12 cellular contexts compared by ENCODE assay signal in the genomic region with DNA sequence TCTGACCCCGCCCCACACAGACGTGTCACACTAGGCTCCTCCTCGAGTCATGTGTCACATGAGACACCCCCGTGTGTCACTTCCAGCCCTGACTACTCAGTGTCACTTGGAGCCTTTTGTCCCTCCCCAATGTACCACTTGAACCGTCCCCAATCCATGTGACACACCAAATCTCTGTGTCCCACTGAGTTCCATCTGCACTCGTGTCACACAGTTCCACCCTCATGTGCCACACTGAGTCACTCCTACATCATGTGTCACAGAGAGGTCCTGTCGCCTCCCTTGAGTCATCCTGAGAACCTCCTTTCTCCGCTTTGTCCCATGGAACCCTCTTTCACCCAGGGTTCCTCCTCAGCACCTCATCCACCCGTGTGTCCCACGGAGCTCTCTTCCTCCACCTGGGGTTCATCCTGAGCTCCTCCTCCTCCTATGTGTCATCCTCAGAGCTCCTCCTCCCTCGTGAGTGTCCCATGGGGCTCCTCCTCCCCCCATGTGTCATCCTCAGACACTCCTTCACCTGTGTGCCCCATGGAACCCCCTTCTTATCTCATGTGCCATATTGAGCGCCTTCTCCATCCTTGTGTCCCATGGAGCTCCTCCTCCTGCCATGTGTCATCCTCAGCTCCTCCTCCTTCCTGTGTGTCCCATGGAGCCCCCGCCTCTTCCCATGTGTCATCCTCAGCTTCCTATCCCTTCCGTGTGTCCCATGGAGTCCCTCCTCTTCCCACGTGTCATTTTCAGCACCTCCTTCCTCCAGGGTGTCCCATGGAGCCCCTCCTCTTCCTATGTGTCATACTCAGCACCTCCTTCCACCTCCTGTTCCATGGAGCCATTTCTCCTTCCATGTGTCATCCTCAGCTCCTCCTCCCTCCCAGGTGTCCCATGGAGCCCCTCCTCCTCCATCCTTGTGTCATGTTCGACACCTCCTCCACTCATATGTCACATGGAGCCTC. TPM values are rescaled to one million over a fixed set of nuclear protein-coding genes. Genes with fewer than 3 reads are reported as not detected.
DNase-seq lines count a peak whose midpoint lies in the region; ATAC-seq and TF ChIP-seq lines count a peak whose summit lies in the region.
"Had no signal": no experiment of that assay in that cellular context is flagged by ENCODE, and none has a peak within 500 bp of the region (broad histone marks: within the 10 kb centered on the region; RNA-seq: fewer than 3 reads in every experiment).

No MANE protein-coding gene starts in this region.

- no peak overlapping the region for H4K8ac ChIP-seq in mesenchymal stem cell (ENCODE audit: low read length)

- H3K9ac ChIP-seq in HCT116 (ENCODE audit: low read length): no peak overlapping the region
- H3K9ac ChIP-seq in mesenchymal stem cell (ENCODE audit: low read length): no peak overlapping the region

- no peak overlapping the region for H2BK15ac ChIP-seq in mesenchymal stem cell (ENCODE audit: low read depth, poor library complexity, severe bottlenecking)

- no peak overlapping the region for H2BK120ac ChIP-seq in mesenchymal stem cell (ENCODE audit: low read depth, low read length)

- in situ Hi-C loops in brain microvascular endothelial cell (cut with HindIII; ENCODE audit: low pct_ligation_motif_present, low sequenced_read_pairs): no loop called here
- in situ Hi-C loops in HAP-1 (cut with MboI; ENCODE audit: low sequenced_read_pairs): no loop called here

- no peak overlapping the region for H3K27ac ChIP-seq in HCT116 (ENCODE audit: low read depth, low read length)
- H3K27ac ChIP-seq in brain microvascular endothelial cell: peak overlapping the region; percentile 54
- H3K27ac ChIP-seq in mesenchymal stem cell (ENCODE audit: low read length, poor library complexity, severe bottlenecking): no peak overlapping the region

- no peak for TF ChIP-seq RAD21 in HCT116 (IDR thresholded peaks at IDR 0.05; ENCODE audit: low read depth)

- WGBS in mesenchymal stem cell: 82% methylated on average over 16 of the region's 16 CpGs

- H4K20me1 ChIP-seq in HCT116 (ENCODE audit: insufficient read depth): no peaks in the 10 kb centered on the region

- H3K9me2 ChIP-seq in HCT116 (ENCODE audit: insufficient read depth): no peaks in the 10 kb centered on the region

- no peak overlapping the region for H3K4ac ChIP-seq in mesenchymal stem cell (ENCODE audit: low read depth in 1 of 2, low read length in 2 of 2)

- H3K36me3 ChIP-seq in HCT116 (ENCODE audit: control insufficient read depth in 1 of 2, insufficient read depth in 2 of 2, low read length in 2 of 2) (no peaks in the 10 kb centered on the region), brain microvascular endothelial cell (replicated peaks) (peaks cover 17% of the 10 kb centered on the region), mesenchymal stem cell (ENCODE audit: control insufficient read depth in 1 of 2, insufficient read depth in 2 of 2, low read depth in 1 of 2, low read length in 2 of 2) (peaks cover 0 to 14% of the 10 kb centered on the region in 2 experiments), HAP-1 (replicated peaks) (no peaks in the 10 kb centered on the region)

- TF ChIP-seq CTCF in HCT116 (IDR thresholded peaks at IDR 0.05 in 2 of 3, conservative IDR thresholded peaks at IDR 0.05 in 1 of 3; ENCODE audit: borderline replicate concordance in 1 of 3, insufficient read depth in 1 of 3, low read depth in 2 of 3, low read length in 2 of 3): no peak
- TF ChIP-seq CTCF in brain microvascular endothelial cell (IDR thresholded peaks at IDR 0.05; ENCODE audit: low read depth, low read length, missing control alignments): no peak

- POLR2A ChIA-PET in HCT116 (lab: Charles Lee): no interaction called here

- no peak overlapping the region for H2AK5ac ChIP-seq in mesenchymal stem cell (ENCODE audit: low read length, severe bottlenecking)

- H3K9me3 ChIP-seq in HCT116 (ENCODE audit: control insufficient read depth in 1 of 2, insufficient read depth in 1 of 2, low read depth in 1 of 2, low read length in 2 of 2) (no peaks in the 10 kb centered on the region), mesenchymal stem cell (ENCODE audit: control insufficient read depth, low read length) (no peaks in the 10 kb centered on the region), HAP-1 (no peaks in the 10 kb centered on the region)

- H3K27me3 ChIP-seq in HCT116 (ENCODE audit: insufficient read depth, low read length): no peaks in the 10 kb centered on the region
- H3K27me3 ChIP-seq in brain microvascular endothelial cell (replicated peaks): no peaks in the 10 kb centered on the region
- H3K27me3 ChIP-seq in mesenchymal stem cell (ENCODE audit: control insufficient read depth in 1 of 2, insufficient read depth in 1 of 2, low read length in 2 of 2): peaks cover 0 to 4% of the 10 kb centered on the region in 2 experiments
- H3K27me3 ChIP-seq in HAP-1 (ENCODE audit: low read depth): no peaks in the 10 kb centered on the region

- TF ChIP-seq POLR2A in HCT116 (IDR thresholded peaks at IDR 0.05; ENCODE audit: borderline replicate concordance, extremely low read depth, insufficient read depth, insufficient read length): no peak

- H2BK5ac ChIP-seq in mesenchymal stem cell (ENCODE audit: low read depth, low read length, poor library complexity, severe bottlenecking): no peak overlapping the region

- no peak overlapping the region for H3K23ac ChIP-seq in mesenchymal stem cell (ENCODE audit: low read length in 2 of 2)

- peaks cover 0 to 19% of the 10 kb centered on the region in 2 experiments; a peak in 2 of 4 replicates for H3K4me1 ChIP-seq in HCT116 (ENCODE audit: control insufficient read depth in 1 of 2, insufficient read depth in 2 of 2, low read length in 2 of 2)
- H3K4me1 ChIP-seq in mesenchymal stem cell (ENCODE audit: control insufficient read depth, insufficient read depth, low read depth, low read length): peaks cover 1% of the 10 kb centered on the region
- no peaks in the 10 kb centered on the region for H3K4me1 ChIP-seq in HAP-1

- no peak overlapping the region for H2BK12ac ChIP-seq in mesenchymal stem cell (ENCODE audit: low read length in 2 of 2)

- no TSS peak for BruUV-seq in HCT116 (replicated peaks; lab: Mats Ljungman, UMichigan)

- DNase-seq in CD1c-positive myeloid dendritic cell (ENCODE audit: extremely low spot score) (peak; percentile 13), HCT116 (ENCODE audit: low read depth, low spot score) (peak; percentile 69), brain microvascular endothelial cell (peak; percentile 81), mesenchymal stem cell (peak; percentile 12), 8988T (no peak), NCI-H524 (lab: John Stamatoyannopoulos, UW) (no peak), HAP-1 (ENCODE audit: low spot score in 2 of 2) (no peak), DMS79 (lab: John Stamatoyannopoulos, UW) (no peak)
- DNase-seq: activated B cell treated with CpG ODN at 0.5 μM for 24 hours; stimulated activated naive CD4-positive, alpha-beta T cell treated with Interleukin-2 at 50 U/mL for 16 hours had no signal

- RAD21 ChIA-PET in HCT116 (lab: Charles Lee; ENCODE audit: low non-redundant PET in 1 of 2, low total read pairs in 2 of 2, uncharacterized antibody in 2 of 2, unreplicated experiment in 2 of 2): no interaction called here

- ATAC-seq in HCT116: peak; percentile 84

- no peak overlapping the region for H3K14ac ChIP-seq in mesenchymal stem cell (ENCODE audit: low read length in 2 of 2)

- H3K4me3 ChIP-seq in HCT116 (replicated peaks in 1 of 2; ENCODE audit: low read depth in 1 of 2, low read length in 2 of 2) (peak overlapping the region; percentile 22 to 26; a peak in 3 of 4 replicates), brain microvascular endothelial cell (ENCODE audit: low read depth, low read length) (no peak overlapping the region), mesenchymal stem cell (ENCODE audit: insufficient read depth in 1 of 2, low read depth in 1 of 2, low read length in 2 of 2) (no peak overlapping the region), HAP-1 (no peak overlapping the region)
- H3K4me3 ChIP-seq: skin epidermis had no signal

- no peaks in the 10 kb centered on the region for H3K79me2 ChIP-seq in HCT116 (ENCODE audit: insufficient read depth, low read length)

- no peak overlapping the region for H4K91ac ChIP-seq in mesenchymal stem cell (ENCODE audit: low read length)

- intact Hi-C loops in HCT116 (cut with micrococcal nuclease): no loop called here

- CTCF ChIA-PET in HCT116 (lab: Charles Lee): no interaction called here

- H3K4me2 ChIP-seq in HCT116 (ENCODE audit: low read length) (peak overlapping the region; percentile 52), mesenchymal stem cell (ENCODE audit: low read length, poor library complexity, severe bottlenecking) (no peak overlapping the region)

- H2AFZ ChIP-seq in HCT116 (ENCODE audit: low read depth, low read length, poor library complexity, severe bottlenecking): no peak overlapping the region
- no peak overlapping the region for H2AFZ ChIP-seq in mesenchymal stem cell (ENCODE audit: low read depth, low read length)

- no peaks in the 10 kb centered on the region for H3K79me1 ChIP-seq in mesenchymal stem cell (replicated peaks; ENCODE audit: low read length, poor library complexity, severe bottlenecking)

- H3K18ac ChIP-seq in mesenchymal stem cell (ENCODE audit: low read depth in 1 of 2, low read length in 2 of 2): no peak overlapping the region

TF ChIP-seq in HCT116, 20 proteins besides CTCF, POLR2A, EP300 and RAD21:
- TF ChIP-seq TCF7L2 (IDR thresholded peaks at IDR 0.05; ENCODE audit: borderline replicate concordance, extremely low read depth, insufficient read depth, insufficient read length) (peak; percentile 14), EZH2phosphoT487 (IDR thresholded peaks at IDR 0.05; ENCODE audit: borderline replicate concordance) (no peak)

RNA-seq across cellular contexts. Expression of a gene that starts 32.0 kb away (rescaled TPM):
- not detected for total RNA-seq in HCT116 (2021; ENCODE audit: unreplicated experiment)
- not detected in 2 replicates for polyA plus RNA-seq in HCT116 (2012)
- 0.07 TPM for polyA plus RNA-seq in mesenchymal stem cell (2013, experiment 1 of 2)
- 0.04 TPM for polyA plus RNA-seq in mesenchymal stem cell (2013, experiment 2 of 2)
- total RNA-seq: activated B cell treated with CpG ODN at 0.5 μM for 24 hours, mononuclear cell had no signal

RNA-seq across cellular contexts. Expression of a gene that starts 45.6 kb away (rescaled TPM):
- 2.5 TPM for total RNA-seq in HCT116 (2021; ENCODE audit: unreplicated experiment)
- not detected in 2 replicates for polyA plus RNA-seq in HCT116 (2012)
- polyA plus RNA-seq in mesenchymal stem cell (2013, experiment 1 of 2): 0.12 TPM
- 0.01 TPM for polyA plus RNA-seq in mesenchymal stem cell (2013, experiment 2 of 2)
- total RNA-seq: activated B cell treated with CpG ODN at 0.5 μM for 24 hours had no signal

Comparison
In these comparisons a context has a peak if more than half of its experiments do, and no peak if none do; other contexts are left out.
1. DNase-seq: peak in CD1c-positive myeloid dendritic cell (single experiment), HCT116 (single experiment), brain microvascular endothelial cell (single experiment) and mesenchymal stem cell (single experiment); none in 8988T (single experiment), NCI-H524 (0 of 2), HAP-1 (0 of 2) and DMS79 (single experiment).
2. H3K4me3 ChIP-seq: peak in HCT116 (2 of 2); none in brain microvascular endothelial cell (single experiment), mesenchymal stem cell (0 of 2) and HAP-1 (single experiment).